Comparison of ENCODE assay signal across 9 cellular contexts in genomic region chr12:6929806-6930452, GRCh38.
A peak's percentile ranks its signal among the peaks of the same experiment; 100 is the strongest.
DNase-seq lines count a peak whose midpoint lies in the region; ATAC-seq and FAIRE-seq lines count a peak whose summit lies in the region.
"Had no signal": no experiment of that assay in that cellular context is flagged by ENCODE, and none has a peak within 500 bp of the region (broad histone marks: within the 10 kb centered on the region; RNA-seq: fewer than 3 reads in every experiment).

No MANE protein-coding gene starts in this region.

- H3K4me3 ChIP-seq in adipocyte (ENCODE audit: low read length) (peak overlapping the region; percentile 96), iPS-20b (ENCODE audit: low read length) (peak overlapping the region; percentile 97), stomach smooth muscle (ENCODE audit: low read length in 2 of 2) (peak overlapping the region; percentile 93 to 98)

- H3K9ac ChIP-seq in adipocyte (ENCODE audit: low read length): peak overlapping the region; percentile 95
- peak overlapping the region; percentile 90; the same call in 1 of the 2 replicates for H3K9ac ChIP-seq in iPS-20b (ENCODE audit: low read depth, low read length)
- H3K9ac ChIP-seq in stomach smooth muscle (ENCODE audit: low read length in 2 of 2): peak overlapping the region; percentile 87 to 95

- peaks cover 53% of the 10 kb centered on the region for H3K4me1 Mint-ChIP-seq in T-helper 1 cell treated with Interleukin-12 subunit alpha and Interleukin-12 subunit beta and Interleukin-4 antibody, amounts not matched to agents 30 μg/mL and 1 μg/mL, for 36 hours (ENCODE audit: low read depth)

- peaks cover 63% of the 10 kb centered on the region for H3K4me1 ChIP-seq in adipocyte (ENCODE audit: control insufficient read depth, insufficient read depth, low read length)
- peaks cover 29% of the 10 kb centered on the region; the same call in 1 of the 2 replicates for H3K4me1 ChIP-seq in iPS-20b (ENCODE audit: insufficient read depth, low read length)
- H3K4me1 ChIP-seq in stomach smooth muscle (ENCODE audit: control insufficient read depth, insufficient read depth, low read length): peaks cover 68% of the 10 kb centered on the region

- no peak for FAIRE-seq in RCC 7860 (lab: Jason Lieb, UNC)

- ATAC-seq in GM19351 (IDR thresholded peaks at IDR 0.05; ENCODE audit: unreplicated experiment) (no peak), HG03571 (IDR thresholded peaks at IDR 0.05; ENCODE audit: unreplicated experiment) (no peak)

- H3K27ac Mint-ChIP-seq in T-helper 1 cell treated with Interleukin-12 subunit alpha and Interleukin-12 subunit beta and Interleukin-4 antibody, amounts not matched to agents 30 μg/mL and 1 μg/mL, for 36 hours: peak overlapping the region; percentile 72

- peaks cover 20% of the 10 kb centered on the region for H3K36me3 Mint-ChIP-seq in T-helper 1 cell treated with Interleukin-12 subunit alpha and Interleukin-12 subunit beta and Interleukin-4 antibody, amounts not matched to agents 30 μg/mL and 1 μg/mL, for 36 hours (ENCODE audit: low read depth)

- H3K27ac ChIP-seq in iPS-20b (ENCODE audit: low read length) (no peak overlapping the region), stomach smooth muscle (ENCODE audit: low read length) (peak overlapping the region; percentile 89)

- H3K27me3 Mint-ChIP-seq in T-helper 1 cell treated with Interleukin-12 subunit alpha and Interleukin-12 subunit beta and Interleukin-4 antibody, amounts not matched to agents 30 μg/mL and 1 μg/mL, for 36 hours (ENCODE audit: low read depth): no peaks in the 10 kb centered on the region

- no peak for DNase-seq in T-helper 1 cell
- DNase-seq in adipocyte (ENCODE audit: low read depth): no peak
- no peak for DNase-seq in RCC 7860 (ENCODE audit: low spot score)
- DNase-seq: NCI-H2081 treated with DMSO at 0.1 percent for 48 hours had no signal

- no peaks in the 10 kb centered on the region for H3K9me3 ChIP-seq in adipocyte (ENCODE audit: control insufficient read depth, low read length)
- no peaks in the 10 kb centered on the region for H3K9me3 ChIP-seq in iPS-20b (ENCODE audit: insufficient read depth, low read depth, low read length)
- H3K9me3 ChIP-seq in stomach smooth muscle (ENCODE audit: control insufficient read depth in 2 of 2, low read length in 2 of 2): no peaks in the 10 kb centered on the region

- peak overlapping the region; percentile 87 for H3K4me3 Mint-ChIP-seq in T-helper 1 cell treated with Interleukin-12 subunit alpha and Interleukin-12 subunit beta and Interleukin-4 antibody, amounts not matched to agents 30 μg/mL and 1 μg/mL, for 36 hours

- H3K27me3 ChIP-seq in adipocyte (replicated peaks; ENCODE audit: control insufficient read depth, insufficient read depth, low read length) (no peaks in the 10 kb centered on the region), iPS-20b (ENCODE audit: insufficient read depth, low read length) (no peaks in the 10 kb centered on the region), stomach smooth muscle (ENCODE audit: control insufficient read depth in 1 of 2, insufficient read depth in 2 of 2, low read length in 2 of 2) (no peaks in the 10 kb centered on the region)

- H3K9me3 Mint-ChIP-seq in T-helper 1 cell treated with Interleukin-12 subunit alpha and Interleukin-12 subunit beta and Interleukin-4 antibody, amounts not matched to agents 30 μg/mL and 1 μg/mL, for 36 hours: no peaks in the 10 kb centered on the region

- peaks cover 29% of the 10 kb centered on the region for H3K36me3 ChIP-seq in adipocyte (ENCODE audit: control insufficient read depth, insufficient read depth, low read length, severe bottlenecking)
- H3K36me3 ChIP-seq in iPS-20b (ENCODE audit: insufficient read depth, low read depth, low read length): peaks cover 36% of the 10 kb centered on the region
- H3K36me3 ChIP-seq in stomach smooth muscle (ENCODE audit: control insufficient read depth in 2 of 2, insufficient read depth in 2 of 2, low read length in 2 of 2): peaks cover 13 to 14% of the 10 kb centered on the region in 2 donors
